In the genomic region with DNA sequence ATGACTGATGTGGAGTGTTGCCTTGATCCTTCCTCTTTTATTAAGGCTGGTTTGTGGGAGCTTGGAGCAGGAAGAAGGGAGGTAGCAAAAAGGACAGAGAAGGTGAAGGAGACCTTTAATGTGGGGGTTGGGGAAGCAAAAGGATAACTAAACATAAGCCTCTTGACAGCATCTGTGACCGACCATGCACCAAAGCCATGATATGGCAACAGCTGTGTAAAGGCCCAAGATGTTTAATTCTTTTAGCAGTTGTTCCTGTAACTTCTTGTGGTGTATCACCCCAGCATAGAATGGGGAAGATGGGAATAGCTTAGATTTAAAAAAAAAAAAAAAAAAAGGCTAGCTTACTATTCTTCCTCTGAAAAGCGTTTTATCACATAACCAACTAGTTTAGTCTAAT, we compare ENCODE assay signal across 1 cellular context.
TF ChIP-seq lines count a peak whose summit lies in the region.

No MANE protein-coding gene starts in this region.

TF ChIP-seq in GM23338, 12 proteins besides CTCF, POLR2A, EP300 and RAD21 (continued from another document):
- TF ChIP-seq, protein P1, sequence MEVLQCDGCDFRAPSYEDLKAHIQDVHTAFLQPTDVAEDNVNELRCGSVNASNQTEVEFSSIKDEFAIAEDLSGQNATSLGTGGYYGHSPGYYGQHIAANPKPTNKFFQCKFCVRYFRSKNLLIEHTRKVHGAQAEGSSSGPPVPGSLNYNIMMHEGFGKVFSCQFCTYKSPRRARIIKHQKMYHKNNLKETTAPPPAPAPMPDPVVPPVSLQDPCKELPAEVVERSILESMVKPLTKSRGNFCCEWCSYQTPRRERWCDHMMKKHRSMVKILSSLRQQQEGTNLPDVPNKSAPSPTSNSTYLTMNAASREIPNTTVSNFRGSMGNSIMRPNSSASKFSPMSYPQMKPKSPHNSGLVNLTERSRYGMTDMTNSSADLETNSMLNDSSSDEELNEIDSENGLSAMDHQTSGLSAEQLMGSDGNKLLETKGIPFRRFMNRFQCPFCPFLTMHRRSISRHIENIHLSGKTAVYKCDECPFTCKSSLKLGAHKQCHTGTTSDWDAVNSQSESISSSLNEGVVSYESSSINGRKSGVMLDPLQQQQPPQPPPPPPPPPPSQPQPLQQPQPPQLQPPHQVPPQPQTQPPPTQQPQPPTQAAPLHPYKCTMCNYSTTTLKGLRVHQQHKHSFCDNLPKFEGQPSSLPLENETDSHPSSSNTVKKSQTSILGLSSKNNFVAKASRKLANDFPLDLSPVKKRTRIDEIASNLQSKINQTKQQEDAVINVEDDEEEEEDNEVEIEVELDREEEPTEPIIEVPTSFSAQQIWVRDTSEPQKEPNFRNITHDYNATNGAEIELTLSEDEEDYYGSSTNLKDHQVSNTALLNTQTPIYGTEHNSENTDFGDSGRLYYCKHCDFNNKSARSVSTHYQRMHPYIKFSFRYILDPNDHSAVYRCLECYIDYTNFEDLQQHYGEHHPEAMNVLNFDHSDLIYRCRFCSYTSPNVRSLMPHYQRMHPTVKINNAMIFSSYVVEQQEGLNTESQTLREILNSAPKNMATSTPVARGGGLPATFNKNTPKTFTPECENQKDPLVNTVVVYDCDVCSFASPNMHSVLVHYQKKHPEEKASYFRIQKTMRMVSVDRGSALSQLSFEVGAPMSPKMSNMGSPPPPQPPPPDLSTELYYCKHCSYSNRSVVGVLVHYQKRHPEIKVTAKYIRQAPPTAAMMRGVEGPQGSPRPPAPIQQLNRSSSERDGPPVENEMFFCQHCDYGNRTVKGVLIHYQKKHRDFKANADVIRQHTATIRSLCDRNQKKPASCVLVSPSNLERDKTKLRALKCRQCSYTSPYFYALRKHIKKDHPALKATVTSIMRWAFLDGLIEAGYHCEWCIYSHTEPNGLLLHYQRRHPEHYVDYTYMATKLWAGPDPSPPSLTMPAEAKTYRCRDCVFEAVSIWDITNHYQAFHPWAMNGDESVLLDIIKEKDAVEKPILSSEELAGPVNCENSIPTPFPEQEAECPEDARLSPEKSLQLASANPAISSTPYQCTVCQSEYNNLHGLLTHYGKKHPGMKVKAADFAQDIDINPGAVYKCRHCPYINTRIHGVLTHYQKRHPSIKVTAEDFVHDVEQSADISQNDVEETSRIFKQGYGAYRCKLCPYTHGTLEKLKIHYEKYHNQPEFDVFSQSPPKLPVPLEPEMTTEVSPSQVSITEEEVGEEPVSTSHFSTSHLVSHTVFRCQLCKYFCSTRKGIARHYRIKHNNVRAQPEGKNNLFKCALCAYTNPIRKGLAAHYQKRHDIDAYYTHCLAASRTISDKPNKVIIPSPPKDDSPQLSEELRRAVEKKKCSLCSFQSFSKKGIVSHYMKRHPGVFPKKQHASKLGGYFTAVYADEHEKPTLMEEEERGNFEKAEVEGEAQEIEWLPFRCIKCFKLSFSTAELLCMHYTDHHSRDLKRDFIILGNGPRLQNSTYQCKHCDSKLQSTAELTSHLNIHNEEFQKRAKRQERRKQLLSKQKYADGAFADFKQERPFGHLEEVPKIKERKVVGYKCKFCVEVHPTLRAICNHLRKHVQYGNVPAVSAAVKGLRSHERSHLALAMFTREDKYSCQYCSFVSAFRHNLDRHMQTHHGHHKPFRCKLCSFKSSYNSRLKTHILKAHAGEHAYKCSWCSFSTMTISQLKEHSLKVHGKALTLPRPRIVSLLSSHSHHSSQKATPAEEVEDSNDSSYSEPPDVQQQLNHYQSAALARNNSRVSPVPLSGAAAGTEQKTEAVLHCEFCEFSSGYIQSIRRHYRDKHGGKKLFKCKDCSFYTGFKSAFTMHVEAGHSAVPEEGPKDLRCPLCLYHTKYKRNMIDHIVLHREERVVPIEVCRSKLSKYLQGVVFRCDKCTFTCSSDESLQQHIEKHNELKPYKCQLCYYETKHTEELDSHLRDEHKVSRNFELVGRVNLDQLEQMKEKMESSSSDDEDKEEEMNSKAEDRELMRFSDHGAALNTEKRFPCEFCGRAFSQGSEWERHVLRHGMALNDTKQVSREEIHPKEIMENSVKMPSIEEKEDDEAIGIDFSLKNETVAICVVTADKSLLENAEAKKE (CRISPR knock-in tag; IDR thresholded peaks at IDR 0.05), result no peak
- TF ChIP-seq STAT1 (IDR thresholded peaks at IDR 0.05; ENCODE audit: unreplicated experiment), result no peak
- no peak for TF ChIP-seq EZH2phosphoT487 (IDR thresholded peaks at IDR 0.05; ENCODE audit: unreplicated experiment)
- no peak for TF ChIP-seq CREB1 (CRISPR knock-in tag; IDR thresholded peaks at IDR 0.05; ENCODE audit: low read depth)
- no peak for TF ChIP-seq ZNF114 (CRISPR knock-in tag; IDR thresholded peaks at IDR 0.05)
- no peak for TF ChIP-seq EZH2 (IDR thresholded peaks at IDR 0.05; ENCODE audit: low read depth, unreplicated experiment)
